In the genomic region with DNA sequence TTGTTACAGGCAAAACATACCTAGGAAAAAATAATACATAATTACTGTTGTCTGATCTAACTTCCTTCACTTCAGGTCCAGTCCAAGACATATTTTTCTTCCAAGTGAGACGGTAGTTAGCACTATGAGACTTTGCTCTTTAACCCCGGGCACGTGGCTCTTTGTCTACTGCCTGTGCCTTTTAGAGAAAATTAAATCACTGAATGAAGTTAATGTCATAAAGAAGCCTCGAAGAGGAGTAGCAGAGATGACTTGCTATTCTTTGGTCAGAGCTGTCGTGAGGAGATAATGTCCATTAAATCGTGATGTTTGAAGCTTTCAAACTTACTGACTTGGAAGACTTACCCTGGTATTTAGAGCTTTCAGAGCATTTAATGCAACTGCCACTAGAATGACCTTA, we compare ENCODE assay signal across 21 cellular contexts. TPM values are rescaled to one million over a fixed set of nuclear protein-coding genes. Genes with fewer than 3 reads are reported as not detected.
DNase-seq lines count a peak whose midpoint lies in the region; ATAC-seq and TF ChIP-seq lines count a peak whose summit lies in the region.
"Had no signal": no experiment of that assay in that cellular context is flagged by ENCODE, and none has a peak within 500 bp of the region (broad histone marks: within the 10 kb centered on the region; RNA-seq: fewer than 3 reads in every experiment).

No MANE protein-coding gene starts in this region.

- no peaks in the 10 kb centered on the region for H3K27me3 ChIP-seq in naive thymus-derived CD4-positive, alpha-beta T cell (ENCODE audit: control insufficient read depth in 2 of 2, insufficient read depth in 2 of 2, low read length in 2 of 2)
- H3K27me3 ChIP-seq: BLaER1 treated with 17β-estradiol and CSF1 and Interleukin-3, amounts not matched to agents 10 nM and 100 nM; spleen had no signal

- H3K4me3 Mint-ChIP-seq in T-helper 2 cell treated with Interferon-gamma antibody and Interleukin-4, amounts not matched to agents 5 μg/mL and 100 μg/mL, for 36 hours = peak overlapping the region; percentile 94
- H3K4me3 Mint-ChIP-seq in HFFc6 = no peak overlapping the region
- H3K4me3 Mint-ChIP-seq in activated naive CD8-positive, alpha-beta T cell treated with anti-CD3 and anti-CD28 coated beads, Interleukin-2, amount 50 U/mL, for 24 hours = peak overlapping the region; percentile 60
- peak overlapping the region; percentile 6 to 98 (median 93) for H3K4me3 Mint-ChIP-seq in naive thymus-derived CD4-positive, alpha-beta T cell
- H3K4me3 Mint-ChIP-seq: stimulated activated memory B cell treated with anti-CD40 and anti-IgM and Interleukin-4, amounts not matched to agents 10 μg/mL and 1 μg/mL and 100 μg/mL, for 72 hours had no signal

- peaks cover 89% of the 10 kb centered on the region for H3K4me1 Mint-ChIP-seq in T-helper 2 cell treated with Interferon-gamma antibody and Interleukin-4, amounts not matched to agents 5 μg/mL and 100 μg/mL, for 36 hours (ENCODE audit: low read depth)
- peaks cover 15% of the 10 kb centered on the region for H3K4me1 Mint-ChIP-seq in HFFc6 (ENCODE audit: low read depth)
- H3K4me1 Mint-ChIP-seq in activated naive CD8-positive, alpha-beta T cell treated with anti-CD3 and anti-CD28 coated beads, Interleukin-2, amount 50 U/mL, for 24 hours = peaks cover 88% of the 10 kb centered on the region
- peaks cover 76 to 100% (median 97%) of the 10 kb centered on the region in 7 donors for H3K4me1 Mint-ChIP-seq in naive thymus-derived CD4-positive, alpha-beta T cell

- H3K4me3 ChIP-seq in naive thymus-derived CD4-positive, alpha-beta T cell (ENCODE audit: low read length) = no peak overlapping the region
- no peak overlapping the region for H3K4me3 ChIP-seq in coronary artery
- H3K4me3 ChIP-seq: BLaER1 treated with 17β-estradiol and CSF1 and Interleukin-3, amounts not matched to agents 10 nM and 100 nM; left ventricle myocardium inferior; spleen had no signal

- H3K27me3 Mint-ChIP-seq in T-helper 2 cell treated with Interferon-gamma antibody and Interleukin-4, amounts not matched to agents 5 μg/mL and 100 μg/mL, for 36 hours (ENCODE audit: low read depth) = no peaks in the 10 kb centered on the region
- peaks cover 9% of the 10 kb centered on the region for H3K27me3 Mint-ChIP-seq in HFFc6 (ENCODE audit: insufficient read depth)
- no peaks in the 10 kb centered on the region for H3K27me3 Mint-ChIP-seq in activated naive CD8-positive, alpha-beta T cell treated with anti-CD3 and anti-CD28 coated beads, Interleukin-2, amount 50 U/mL, for 24 hours
- no peaks in the 10 kb centered on the region for H3K27me3 Mint-ChIP-seq in naive thymus-derived CD4-positive, alpha-beta T cell
- H3K27me3 Mint-ChIP-seq: stimulated activated memory B cell treated with anti-CD40 and anti-IgM and Interleukin-4, amounts not matched to agents 10 μg/mL and 1 μg/mL and 100 μg/mL, for 72 hours had no signal

- no peak for TF ChIP-seq CTCF in HFFc6 (IDR thresholded peaks at IDR 0.05)
- TF ChIP-seq CTCF in coronary artery (IDR thresholded peaks at IDR 0.05) = no peak

- no peak for DNase-seq in T-helper 2 cell treated with Interferon-gamma antibody and Interleukin-4, amounts not matched to agents 5 μg/mL and 100 μg/mL, for 36 hours (ENCODE audit: low spot score)
- no peak for DNase-seq in T-helper 2 cell
- DNase-seq in HFFc6 = no peak
- no peak for DNase-seq in activated naive CD8-positive, alpha-beta T cell treated with anti-CD3 and anti-CD28 coated beads, Interleukin-2, amount 50 U/mL, for 24 hours
- no peak for DNase-seq in naive thymus-derived CD4-positive, alpha-beta T cell
- no peak for DNase-seq in coronary artery (ENCODE audit: low spot score)
- no peak for DNase-seq in activated gamma-delta T cell (lab: John Stamatoyannopoulos, UW)
- DNase-seq in A172 (ENCODE audit: low spot score) = no peak
- DNase-seq: 8988T; activated effector memory CD4-positive, alpha-beta T cell treated with anti-CD3 and anti-CD28 coated beads, Interleukin-2, amount 50 U/mL, for 16 hours; DMS53; left ventricle myocardium inferior; NCI-H1930; NCI-H510A; spleen had no signal

- intact Hi-C loops in naive thymus-derived CD4-positive, alpha-beta T cell (cut with micrococcal nuclease) = loop anchor here (1.0 to 2.0 kb wide), 2 partner anchors 8 to 17 kb away; a partner anchor contains a TSS

- ATAC-seq in activated naive CD8-positive, alpha-beta T cell treated with anti-CD3 and anti-CD28 coated beads, Interleukin-2, amount 50 U/mL, for 24 hours = no peak
- no peak for ATAC-seq in naive thymus-derived CD4-positive, alpha-beta T cell
- ATAC-seq: Right ventricle myocardium inferior; stimulated activated memory B cell treated with anti-CD40 and anti-IgM and Interleukin-4, amounts not matched to agents 10 μg/mL and 1 μg/mL and 100 μg/mL, for 72 hours had no signal

- POLR2A ChIA-PET in naive thymus-derived CD4-positive, alpha-beta T cell (lab: Charles Lee) = interaction anchor here (0.6 to 15.6 kb wide), 6 partner anchors 9 to 952 kb away, joined by 3 to 309 read pairs (median 7); a partner anchor contains a TSS

- no peaks in the 10 kb centered on the region for H3K9me3 ChIP-seq in naive thymus-derived CD4-positive, alpha-beta T cell (ENCODE audit: control insufficient read depth in 2 of 3, low read length in 3 of 3)
- H3K9me3 ChIP-seq: BLaER1 treated with 17β-estradiol and CSF1 and Interleukin-3, amounts not matched to agents 10 nM and 100 nM; left ventricle myocardium inferior; spleen had no signal

- H3K9me3 Mint-ChIP-seq in T-helper 2 cell treated with Interferon-gamma antibody and Interleukin-4, amounts not matched to agents 5 μg/mL and 100 μg/mL, for 36 hours = no peaks in the 10 kb centered on the region
- no peaks in the 10 kb centered on the region for H3K9me3 Mint-ChIP-seq in HFFc6
- H3K9me3 Mint-ChIP-seq in activated naive CD8-positive, alpha-beta T cell treated with anti-CD3 and anti-CD28 coated beads, Interleukin-2, amount 50 U/mL, for 24 hours = no peaks in the 10 kb centered on the region
- peaks cover 0 to 4% (median 0%) of the 10 kb centered on the region in 11 donors for H3K9me3 Mint-ChIP-seq in naive thymus-derived CD4-positive, alpha-beta T cell
- H3K9me3 Mint-ChIP-seq: stimulated activated memory B cell treated with anti-CD40 and anti-IgM and Interleukin-4, amounts not matched to agents 10 μg/mL and 1 μg/mL and 100 μg/mL, for 72 hours had no signal

- CTCF ChIA-PET in naive thymus-derived CD4-positive, alpha-beta T cell (lab: Charles Lee) = interaction anchor here (1.3 to 4.9 kb wide), 6 partner anchors 9 to 227 kb away, joined by 4 to 30 read pairs (median 10); a partner anchor contains a TSS

- H3K27ac Mint-ChIP-seq in T-helper 2 cell treated with Interferon-gamma antibody and Interleukin-4, amounts not matched to agents 5 μg/mL and 100 μg/mL, for 36 hours = peak overlapping the region; percentile 70
- peak overlapping the region; percentile 46; the same call in 1 of the 2 replicates for H3K27ac Mint-ChIP-seq in HFFc6
- peak overlapping the region; percentile 81 for H3K27ac Mint-ChIP-seq in activated naive CD8-positive, alpha-beta T cell treated with anti-CD3 and anti-CD28 coated beads, Interleukin-2, amount 50 U/mL, for 24 hours
- H3K27ac Mint-ChIP-seq in naive thymus-derived CD4-positive, alpha-beta T cell = peak overlapping the region; percentile 68 to 98 (median 95)

- H3K36me3 Mint-ChIP-seq in T-helper 2 cell treated with Interferon-gamma antibody and Interleukin-4, amounts not matched to agents 5 μg/mL and 100 μg/mL, for 36 hours (ENCODE audit: low read depth) = peaks cover 92% of the 10 kb centered on the region
- H3K36me3 Mint-ChIP-seq in HFFc6 (ENCODE audit: low read depth) = no peaks in the 10 kb centered on the region
- H3K36me3 Mint-ChIP-seq in activated naive CD8-positive, alpha-beta T cell treated with anti-CD3 and anti-CD28 coated beads, Interleukin-2, amount 50 U/mL, for 24 hours (ENCODE audit: low read depth) = peaks cover 91% of the 10 kb centered on the region
- peaks cover 25 to 79% (median 72%) of the 10 kb centered on the region in 5 donors for H3K36me3 Mint-ChIP-seq in naive thymus-derived CD4-positive, alpha-beta T cell

- peak overlapping the region; percentile 94 for H3K27ac ChIP-seq in naive thymus-derived CD4-positive, alpha-beta T cell (ENCODE audit: low read depth, low read length)
- H3K27ac ChIP-seq in coronary artery = no peak overlapping the region
- H3K27ac ChIP-seq: BLaER1 treated with 17β-estradiol and CSF1 and Interleukin-3, amounts not matched to agents 10 nM and 100 nM; left ventricle myocardium inferior; spleen had no signal

- H3K36me3 ChIP-seq in naive thymus-derived CD4-positive, alpha-beta T cell (ENCODE audit: control insufficient read depth in 2 of 3, insufficient read depth in 3 of 3, low read length in 3 of 3) = peaks cover 4 to 31% (median 19%) of the 10 kb centered on the region in 3 experiments
- H3K36me3 ChIP-seq: BLaER1 treated with 17β-estradiol and CSF1 and Interleukin-3, amounts not matched to agents 10 nM and 100 nM; left ventricle myocardium inferior had no signal

- peaks cover 51 to 82% of the 10 kb centered on the region in 2 donors for H3K4me1 ChIP-seq in naive thymus-derived CD4-positive, alpha-beta T cell (ENCODE audit: control insufficient read depth in 2 of 2, insufficient read depth in 2 of 2, low read length in 2 of 2)
- H3K4me1 ChIP-seq: BLaER1 treated with 17β-estradiol and CSF1 and Interleukin-3, amounts not matched to agents 10 nM and 100 nM had no signal

RNA-seq across cellular contexts. Expression of a gene that starts 8.7 kb away (rescaled TPM):
- not detected for total RNA-seq in HFFc6 (2021; fragmentation: NEBNext Ultra II Directional; extraction: Animal tissue kit (Norgen Biotek cat#: 25700))
- 100 to 1,000 TPM; 120 to 301 (median 186) TPM for total RNA-seq in naive thymus-derived CD4-positive, alpha-beta T cell
- polyA plus RNA-seq in naive thymus-derived CD4-positive, alpha-beta T cell = 100 to 1,000 TPM; 183 to 314 TPM
- total RNA-seq in A172 (2014; rRNA removed; shearing (Covaris generic)) = not detected in 2 replicates
- total RNA-seq: fibroblast of villous mesenchyme, myocyte had no signal

RNA-seq across cellular contexts. Expression of a gene that starts 43.9 kb away (rescaled TPM):
- total RNA-seq in HFFc6 (2021; fragmentation: NEBNext Ultra II Directional; extraction: Animal tissue kit (Norgen Biotek cat#: 25700)) = not detected
- total RNA-seq in naive thymus-derived CD4-positive, alpha-beta T cell = under 1 TPM in 1 of 5 experiments, not detected in 4; 0.11 TPM
- polyA plus RNA-seq in naive thymus-derived CD4-positive, alpha-beta T cell = not detected
- not detected in 2 replicates for total RNA-seq in A172 (2014; rRNA removed; shearing (Covaris generic))
- total RNA-seq: fibroblast of villous mesenchyme, left ventricle myocardium inferior, myocyte, posterior vena cava, Right ventricle myocardium inferior, spleen had no signal
- polyA plus RNA-seq: spleen had no signal

Comparison
In these comparisons a context has a peak if more than half of its experiments do, and no peak if none do; other contexts are left out.
1. RNA of a gene that starts 8.7 kb away (total RNA-seq): 120 to 301 TPM in naive thymus-derived CD4-positive, alpha-beta T cell; not detected in HFFc6 and not detected in A172; every median in the first group is over 100 times any median in the second.
2. Peak in every context shown above with its lines, with median percentiles within 50 percentile points of each other: H3K27ac Mint-ChIP-seq.